ENCODE assay signal across 10 cellular contexts in genomic region chr19:12784394-12784870, GRCh38. TPM values are rescaled to one million over a fixed set of nuclear protein-coding genes. Genes with fewer than 3 reads are reported as not detected.
DNase-seq lines count a peak whose midpoint lies in the region; ATAC-seq and TF ChIP-seq lines count a peak whose summit lies in the region.
"Had no signal": no experiment of that assay in that cellular context is flagged by ENCODE, and none has a peak within 500 bp of the region (broad histone marks: within the 10 kb centered on the region; RNA-seq: fewer than 3 reads in every experiment).

No MANE protein-coding gene starts in this region.

- DNase-seq in GF-D8 (lab: John Stamatoyannopoulos, UW) (peak; percentile 6), RWPE1 (ENCODE audit: low spot score) (peak; percentile 8)
- no peak for DNase-seq in activated naive CD4-positive, alpha-beta T cell treated with anti-CD3 and anti-CD28 coated beads, Interleukin-2, amount 50 U/mL, for 72 hours (ENCODE audit: low spot score in 2 of 2)
- DNase-seq: activated effector memory CD4-positive, alpha-beta T cell treated with Interleukin-2 at 50 U/mL for 16 hours; stimulated activated CD4-positive, alpha-beta T cell treated with anti-CD3 and anti-CD28 coated beads, Interleukin-4, amount 100 ng/mL, for 1 hour had no signal

- H3K9ac ChIP-seq in skeletal muscle satellite cell (ENCODE audit: low read depth, low read length), result peak overlapping the region; percentile 0

- H3K4me3 ChIP-seq in esophagus (ENCODE audit: low read depth in 1 of 2, low read length in 2 of 2) (peak overlapping the region; percentile 13 to 26), skeletal muscle satellite cell (ENCODE audit: low read length) (no peak overlapping the region)

- H3K27me3 ChIP-seq in esophagus (ENCODE audit: control insufficient read depth in 1 of 2, insufficient read depth in 2 of 2, low read length in 2 of 2), result no peaks in the 10 kb centered on the region
- no peaks in the 10 kb centered on the region for H3K27me3 ChIP-seq in skeletal muscle satellite cell (ENCODE audit: control insufficient read depth, insufficient read depth, low read length)

- H3K9me3 Mint-ChIP-seq in activated naive CD4-positive, alpha-beta T cell treated with anti-CD3 and anti-CD28 coated beads, Interleukin-2, amount 50 U/mL, for 72 hours, result no peaks in the 10 kb centered on the region

- 39 to 48% methylated on average over 10 of the region's 10 CpGs for WGBS in esophagus, 2 donors

- H3K9me3 ChIP-seq in esophagus (ENCODE audit: control insufficient read depth in 2 of 2, insufficient read depth in 1 of 2, low read depth in 1 of 2, low read length in 1 of 2) (no peaks in the 10 kb centered on the region), skeletal muscle satellite cell (replicated peaks; ENCODE audit: low read length) (no peaks in the 10 kb centered on the region)

- no peak overlapping the region for H3K27ac Mint-ChIP-seq in activated naive CD4-positive, alpha-beta T cell treated with anti-CD3 and anti-CD28 coated beads, Interleukin-2, amount 50 U/mL, for 72 hours

- CTCF ChIA-PET in RWPE1 (lab: Yijun Ruan, JAX), result no interaction called here

- H3K36me3 ChIP-seq in esophagus (ENCODE audit: control insufficient read depth in 2 of 2, insufficient read depth in 2 of 2, low read length in 1 of 2) (no peaks in the 10 kb centered on the region), skeletal muscle satellite cell (ENCODE audit: insufficient read depth, low read length) (no peaks in the 10 kb centered on the region)

- peak overlapping the region; percentile 100 for H3K27ac ChIP-seq in RWPE1
- peak overlapping the region; percentile 92 to 99 for H3K27ac ChIP-seq in esophagus (ENCODE audit: low read depth in 2 of 2, low read length in 1 of 2)

- ATAC-seq in GM21529 (IDR thresholded peaks at IDR 0.05; ENCODE audit: unreplicated experiment), result no peak
- ATAC-seq in GM21619 (IDR thresholded peaks at IDR 0.05; ENCODE audit: unreplicated experiment), result no peak
- no peak for ATAC-seq in activated naive CD4-positive, alpha-beta T cell treated with anti-CD3 and anti-CD28 coated beads, Interleukin-2, amount 50 U/mL, for 72 hours
- ATAC-seq in HG02798 (IDR thresholded peaks at IDR 0.05; ENCODE audit: poor library complexity, unreplicated experiment), result no peak

- peaks cover 7 to 31% of the 10 kb centered on the region in 2 donors for H3K4me1 ChIP-seq in esophagus (ENCODE audit: control insufficient read depth in 2 of 2, insufficient read depth in 2 of 2, low read length in 1 of 2)
- peaks cover 78% of the 10 kb centered on the region for H3K4me1 ChIP-seq in skeletal muscle satellite cell (ENCODE audit: control insufficient read depth, insufficient read depth, low read length)

- TF ChIP-seq CTCF in RWPE1 (conservative IDR thresholded peaks at IDR 0.05; ENCODE audit: low read depth), result no peak

- H3K4me2 ChIP-seq in skeletal muscle satellite cell (ENCODE audit: low read length), result no peak overlapping the region

- POLR2A ChIA-PET in RWPE1 (lab: Yijun Ruan, JAX; ENCODE audit: low non-redundant PET), result no interaction called here

- no peaks in the 10 kb centered on the region for H3K36me3 Mint-ChIP-seq in activated naive CD4-positive, alpha-beta T cell treated with anti-CD3 and anti-CD28 coated beads, Interleukin-2, amount 50 U/mL, for 72 hours

RNA-seq across cellular contexts. Expression of gene JUNB, which starts 6.9 kb away (rescaled TPM):
- 100 to 1,000 TPM; 175 to 339 TPM for polyA plus RNA-seq in esophagus
- total RNA-seq in skeletal muscle satellite cell (2012; rRNA removed), result 103 and 132 TPM in 2 replicates
- total RNA-seq in activated naive CD4-positive, alpha-beta T cell treated with anti-CD3 and anti-CD28 coated beads, Interleukin-2, amount 50 U/mL, for 72 hours, result 100 to 1,000 TPM; 400 to 402 TPM

RNA-seq across cellular contexts. Expression of gene HOOK2, which starts 9.1 kb away (rescaled TPM):
- polyA plus RNA-seq in esophagus, result 100 to 1,000 TPM in 1 of 2 donors, 10 to 100 TPM in 1; 47.9 to 103 TPM
- 9.1 and 12.2 TPM in 2 replicates for total RNA-seq in skeletal muscle satellite cell (2012; rRNA removed)
- total RNA-seq in activated naive CD4-positive, alpha-beta T cell treated with anti-CD3 and anti-CD28 coated beads, Interleukin-2, amount 50 U/mL, for 72 hours, result 10 to 100 TPM; 37.9 to 41.5 TPM

RNA-seq across cellular contexts. Expression of gene PRDX2, which starts 17.2 kb away (rescaled TPM):
- polyA plus RNA-seq in esophagus, result 100 to 1,000 TPM; 157 to 323 TPM
- total RNA-seq in skeletal muscle satellite cell (2012; rRNA removed), result 112 and 139 TPM in 2 replicates
- 100 to 1,000 TPM; 317 to 357 TPM for total RNA-seq in activated naive CD4-positive, alpha-beta T cell treated with anti-CD3 and anti-CD28 coated beads, Interleukin-2, amount 50 U/mL, for 72 hours

RNA-seq across cellular contexts. Expression of gene THSD8, which starts 17.4 kb away (rescaled TPM):
- polyA plus RNA-seq in esophagus, result 1 to 10 TPM; 2.8 to 8.4 TPM
- not detected in 2 replicates for total RNA-seq in skeletal muscle satellite cell (2012; rRNA removed)
- 10 to 100 TPM; 39.4 to 42.7 TPM for total RNA-seq in activated naive CD4-positive, alpha-beta T cell treated with anti-CD3 and anti-CD28 coated beads, Interleukin-2, amount 50 U/mL, for 72 hours

RNA-seq across cellular contexts. Expression of gene RNASEH2A, which starts 22.0 kb away (rescaled TPM):
- polyA plus RNA-seq in esophagus, result 10 to 100 TPM in 1 of 2 donors, 1 to 10 TPM in 1; 6.9 to 20.8 TPM
- 25.6 and 28.4 TPM in 2 replicates for total RNA-seq in skeletal muscle satellite cell (2012; rRNA removed)
- total RNA-seq in activated naive CD4-positive, alpha-beta T cell treated with anti-CD3 and anti-CD28 coated beads, Interleukin-2, amount 50 U/mL, for 72 hours, result 10 to 100 TPM; 37.0 to 41.4 TPM

Comparison
In these comparisons a context has a peak if more than half of its experiments do, and no peak if none do; other contexts are left out.
1. DNase-seq: peak in GF-D8 (single experiment) and RWPE1 (single experiment); none in activated naive CD4-positive, alpha-beta T cell treated with anti-CD3 and anti-CD28 coated beads, Interleukin-2, amount 50 U/mL, for 72 hours (0 of 2).